15 cellular contexts compared by ENCODE assay signal in genomic region chr7:150947761-150948680, GRCh38. TPM values are rescaled to one million over a fixed set of nuclear protein-coding genes. Genes with fewer than 3 reads are reported as not detected.
DNase-seq lines count a peak whose midpoint lies in the region; ATAC-seq and TF ChIP-seq lines count a peak whose summit lies in the region.
"Had no signal": no experiment of that assay in that cellular context is flagged by ENCODE, and none has a peak within 500 bp of the region (broad histone marks: within the 10 kb centered on the region; RNA-seq: fewer than 3 reads in every experiment).

No MANE protein-coding gene starts in this region.

- H3K4me3 ChIP-seq in H7 (ENCODE audit: insufficient read depth, low read depth, low read length) (peak overlapping the region; percentile 31; the same call in 1 of the 2 replicates), NB4 (ENCODE audit: low read depth, low read length) (no peak overlapping the region), iPS-20b (ENCODE audit: low read length) (peak overlapping the region; percentile 60; the same call in 1 of the 2 replicates)
- H3K4me3 ChIP-seq: BLaER1 treated with 17β-estradiol and CSF1 and Interleukin-3, amounts not matched to agents 10 nM and 100 nM; SJSA1 had no signal

- H3K36me3 ChIP-seq in H7 (replicated peaks; ENCODE audit: control insufficient read depth, insufficient read depth, low read length) = no peaks in the 10 kb centered on the region
- H3K36me3 ChIP-seq in iPS-20b (ENCODE audit: insufficient read depth, low read depth, low read length) = no peaks in the 10 kb centered on the region
- H3K36me3 ChIP-seq: BLaER1 treated with 17β-estradiol and CSF1 and Interleukin-3, amounts not matched to agents 10 nM and 100 nM; SJSA1 had no signal

- peaks cover 16% of the 10 kb centered on the region for H3K27me3 ChIP-seq in H7 (ENCODE audit: control insufficient read depth, insufficient read depth, low read length)
- peaks cover 37% of the 10 kb centered on the region for H3K27me3 ChIP-seq in iPS-20b (ENCODE audit: insufficient read depth, low read length)
- H3K27me3 ChIP-seq: BLaER1 treated with 17β-estradiol and CSF1 and Interleukin-3, amounts not matched to agents 10 nM and 100 nM; SJSA1 had no signal

- peaks cover 17% of the 10 kb centered on the region; the same call in 1 of the 2 replicates for H3K4me1 ChIP-seq in iPS-20b (ENCODE audit: insufficient read depth, low read length)
- H3K4me1 ChIP-seq: SJSA1 had no signal

- no peak for TF ChIP-seq CTCF in NB4 (IDR thresholded peaks at IDR 0.05; ENCODE audit: low read depth, low read length)

- no peak overlapping the region; the same call in 1 of the 2 replicates for H3K9ac ChIP-seq in iPS-20b (ENCODE audit: low read depth, low read length)
- H3K9ac ChIP-seq: BLaER1 treated with 17β-estradiol and CSF1 and Interleukin-3, amounts not matched to agents 10 nM and 100 nM had no signal

- no peak overlapping the region for H3K27ac ChIP-seq in iPS-20b (ENCODE audit: low read length)
- H3K27ac ChIP-seq: BLaER1 treated with 17β-estradiol and CSF1 and Interleukin-3, amounts not matched to agents 10 nM and 100 nM; SJSA1 had no signal

- no peaks in the 10 kb centered on the region for H3K9me3 ChIP-seq in iPS-20b (ENCODE audit: insufficient read depth, low read depth, low read length)
- H3K9me3 ChIP-seq: BLaER1 treated with 17β-estradiol and CSF1 and Interleukin-3, amounts not matched to agents 10 nM and 100 nM; SJSA1 had no signal

- ATAC-seq in HG02852 (IDR thresholded peaks at IDR 0.05; ENCODE audit: unreplicated experiment) (no peak), GM18498 (IDR thresholded peaks at IDR 0.05; ENCODE audit: unreplicated experiment) (no peak), HG02571 (IDR thresholded peaks at IDR 0.05; ENCODE audit: unreplicated experiment) (no peak)

- TF ChIP-seq POLR2A in NB4 (IDR thresholded peaks at IDR 0.05; ENCODE audit: extremely low read depth, insufficient read length) = no peak

- DNase-seq in H7 (peak; percentile 92), NB4 (ENCODE audit: low read depth) (peak; percentile 8), posterior vena cava (ENCODE audit: low spot score) (peak; percentile 53)
- DNase-seq: activated CD4-positive, alpha-beta T cell treated with anti-CD3 and anti-CD28 coated beads for 48 hours; kidney glomerular epithelial cell; NCI-H1694; NCI-H446; T1000 had no signal

- intact Hi-C loops in posterior vena cava (cut with DNase I) = no loop called here

RNA-seq across cellular contexts. Expression of gene KCNH2, which starts 30.1 kb away (rescaled TPM):
- total RNA-seq in H7 (2014; rRNA removed; shearing (Covaris generic)) = 9.3 and 9.5 TPM in 2 replicates
- 10 to 100 TPM; 27.3 to 37.3 TPM for total RNA-seq in posterior vena cava
- total RNA-seq: SJSA1 had no signal

RNA-seq across cellular contexts. Expression of gene NOS3, which starts 42.8 kb away (rescaled TPM):
- total RNA-seq in H7 (2014; rRNA removed; shearing (Covaris generic)) = 15.5 and 16.5 TPM in 2 replicates
- total RNA-seq in posterior vena cava = 10 to 100 TPM; 27.9 to 71.8 TPM
- total RNA-seq: LHCN-M2, SJSA1 had no signal

Comparison
In these comparisons a context has a peak if more than half of its experiments do, and no peak if none do; other contexts are left out.
1. DNase-seq: peak in every context shown above with its lines; median percentile 92 in H7; 53 in posterior vena cava; 8 in NB4.